In the genomic region with DNA sequence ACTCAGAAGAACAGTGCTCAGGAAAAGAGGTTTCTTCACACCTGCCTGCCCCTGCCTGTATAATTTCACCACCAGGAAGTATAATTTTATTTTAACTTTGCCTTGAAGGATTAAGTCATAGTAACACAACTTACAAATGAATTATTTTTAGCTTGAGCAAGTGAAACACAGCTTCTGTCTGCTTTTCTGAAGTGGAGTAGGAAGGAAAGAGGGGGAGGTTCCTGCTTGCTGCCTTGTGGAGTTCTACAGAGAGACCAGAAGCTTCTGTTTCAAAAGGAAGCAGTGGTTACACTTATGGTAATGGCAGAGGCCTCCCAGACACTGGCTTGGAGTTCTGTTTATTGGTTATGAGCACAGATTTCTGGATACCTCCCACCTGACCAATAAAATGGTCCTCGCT, we compare ENCODE assay signal across 1 cellular context.
TF ChIP-seq lines count a peak whose summit lies in the region.

No MANE protein-coding gene starts in this region.

TF ChIP-seq in GM23338, 12 proteins besides CTCF, POLR2A, EP300 and RAD21 (continued from another document):
- TF ChIP-seq POLR2AphosphoS5 (IDR thresholded peaks at IDR 0.05; ENCODE audit: low read depth) (no peak), ZNF331 (CRISPR knock-in tag; IDR thresholded peaks at IDR 0.05; ENCODE audit: low read depth) (no peak)
